8 cellular contexts compared by ENCODE assay signal in the genomic region with DNA sequence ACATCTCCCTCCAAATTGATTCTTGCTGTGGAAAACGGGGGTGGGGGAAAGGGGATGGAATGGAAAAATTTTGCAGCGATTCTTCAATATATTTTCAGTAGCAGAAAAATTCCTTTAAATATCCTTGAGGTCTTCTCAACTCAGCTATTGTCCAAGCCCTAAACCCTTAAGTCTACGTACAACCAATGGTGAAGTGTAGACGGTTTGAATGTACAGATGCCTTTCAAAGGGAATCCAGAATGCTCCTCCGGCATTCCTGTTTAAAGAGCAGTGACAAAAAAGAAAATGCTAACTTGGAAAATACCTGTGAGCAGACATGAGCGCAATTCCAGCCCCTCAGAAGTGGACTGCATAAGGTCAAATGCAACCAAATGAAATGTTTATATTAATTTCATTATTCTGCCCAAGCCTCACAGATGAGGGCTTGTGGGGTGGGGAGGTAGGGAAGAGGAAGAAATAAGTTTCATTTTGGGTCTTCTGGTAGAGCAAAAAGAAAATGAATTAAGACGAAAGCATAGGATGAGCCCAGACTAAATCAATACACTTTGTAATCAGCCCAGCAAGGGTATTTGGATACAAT. TPM values are rescaled to one million over a fixed set of nuclear protein-coding genes. Genes with fewer than 3 reads are reported as not detected.
DNase-seq lines count a peak whose midpoint lies in the region; ATAC-seq and TF ChIP-seq lines count a peak whose summit lies in the region.

No MANE protein-coding gene starts in this region.

- TF ChIP-seq CTCF in fibroblast of mammary gland (conservative IDR thresholded peaks at IDR 0.05; ENCODE audit: control insufficient read depth, insufficient read depth, low read depth, low read length) (no peak), prostate gland (IDR thresholded peaks at IDR 0.05) (no peak)

- intact Hi-C loops in prostate gland (cut with DNase I) = loop anchor here (5.0 to 10.0 kb wide), 3 partner anchors 278 to 1046 kb away; no protein-coding TSS in a partner anchor

- H3K9ac ChIP-seq in ES-I3 (ENCODE audit: low read depth, low read length) = peak overlapping the region; percentile 91; the same call in 1 of the 2 replicates

- no peaks in the 10 kb centered on the region for H3K27me3 ChIP-seq in prostate gland (replicated peaks; ENCODE audit: insufficient read depth)

- WGBS in prostate gland = 39% methylated on average over 7 of the region's 7 CpGs

- H3K36me3 ChIP-seq in ES-I3 (ENCODE audit: insufficient read depth, low read length) (no peaks in the 10 kb centered on the region), prostate gland (no peaks in the 10 kb centered on the region)

- ATAC-seq in HG03460 (IDR thresholded peaks at IDR 0.05; ENCODE audit: unreplicated experiment) (no peak), HG03280 (IDR thresholded peaks at IDR 0.05; ENCODE audit: unreplicated experiment) (no peak)

- H3K4me3 ChIP-seq in fibroblast of mammary gland (ENCODE audit: control insufficient read depth, low read depth, low read length) (peak overlapping the region; percentile 66), prostate gland (peak overlapping the region; percentile 79 to 90)

- DNase-seq in RKO (ENCODE audit: low spot score) (peak; percentile 14), fibroblast of mammary gland (ENCODE audit: low read depth) (no peak), prostate gland (ENCODE audit: low spot score) (no peak), DMS79 treated with DMSO at 0.1 percent for 48 hours (lab: John Stamatoyannopoulos, UW) (no peak), COLO829 (ENCODE audit: low spot score) (no peak)

- H3K4me1 ChIP-seq in ES-I3 (ENCODE audit: insufficient read depth, low read length) (peaks cover 6% of the 10 kb centered on the region; the same call in 1 of the 2 replicates), prostate gland (replicated peaks) (no peaks in the 10 kb centered on the region)

- H3K27ac ChIP-seq in prostate gland = peak overlapping the region; percentile 98 to 100

- H3K9me3 ChIP-seq in ES-I3 (ENCODE audit: control insufficient read depth, insufficient read depth, low read length) = no peaks in the 10 kb centered on the region
- no peaks in the 10 kb centered on the region for H3K9me3 ChIP-seq in prostate gland

- TF ChIP-seq POLR2A in prostate gland (IDR thresholded peaks at IDR 0.05) = no peak

RNA-seq across cellular contexts. Expression of a gene that starts 2.8 kb away (rescaled TPM):
- total RNA-seq in prostate gland = 100 to 1,000 TPM; 133 to 156 TPM
